In genomic region chr2:59366288-59366687, GRCh38 we compare ENCODE assay signal across 1 cellular context.
TF ChIP-seq lines count a peak whose summit lies in the region.

No MANE protein-coding gene starts in this region.

TF ChIP-seq in GM23338, 12 proteins besides CTCF, POLR2A, EP300 and RAD21 (continued from another document):
- no peak for TF ChIP-seq ZNF462 (CRISPR knock-in tag; IDR thresholded peaks at IDR 0.05)
TF ChIP-seq in GM23338: peak in this region for 0.
